In genomic region chr5:82421119-82421518, GRCh38 we compare ENCODE assay signal across 13 cellular contexts.
A peak's percentile ranks its signal among the peaks of the same experiment; 100 is the strongest.
DNase-seq lines count a peak whose midpoint lies in the region; ATAC-seq and TF ChIP-seq lines count a peak whose summit lies in the region.
"Had no signal": no experiment of that assay in that cellular context is flagged by ENCODE, and none has a peak within 500 bp of the region (broad histone marks: within the 10 kb centered on the region; RNA-seq: fewer than 3 reads in every experiment).

No MANE protein-coding gene starts in this region.

- no peak overlapping the region for H3K4me3 ChIP-seq in RWPE2 (ENCODE audit: severe bottlenecking)
- H3K4me3 ChIP-seq in epithelial cell of proximal tubule (ENCODE audit: low read depth, low read length), result no peak overlapping the region
- no peak overlapping the region for H3K4me3 ChIP-seq in hepatocyte

- H3K27ac ChIP-seq in RWPE2 (ENCODE audit: poor library complexity, severe bottlenecking), result peak overlapping the region; percentile 66
- no peak overlapping the region for H3K27ac ChIP-seq in hepatocyte

- H3K4me1 ChIP-seq in RWPE2 (ENCODE audit: insufficient read depth, poor library complexity, severe bottlenecking) (peaks cover 25% of the 10 kb centered on the region), hepatocyte (ENCODE audit: insufficient read depth) (peaks cover 15% of the 10 kb centered on the region)

- H3K9me2 ChIP-seq in hepatocyte (replicated peaks; ENCODE audit: insufficient read depth), result no peaks in the 10 kb centered on the region

- 88% methylated on average over 3 of the region's 3 CpGs for WGBS in hepatocyte (ENCODE audit: low lambda C conversion rate, missing lambda C conversion rate)

- TF ChIP-seq CTCF in RWPE2 (IDR thresholded peaks at IDR 0.05; ENCODE audit: poor library complexity, severe bottlenecking), result peak; percentile 90
- peak; percentile 23 for TF ChIP-seq CTCF in epithelial cell of proximal tubule (conservative IDR thresholded peaks at IDR 0.05; ENCODE audit: low read depth, low read length)
- no peak for TF ChIP-seq CTCF in hepatocyte (IDR thresholded peaks at IDR 0.05; ENCODE audit: poor library complexity)

- H2AFZ ChIP-seq in hepatocyte, result no peak overlapping the region

- H3K9me3 ChIP-seq in RWPE2 (ENCODE audit: severe bottlenecking) (no peaks in the 10 kb centered on the region), hepatocyte (ENCODE audit: low read depth) (no peaks in the 10 kb centered on the region)

- no peaks in the 10 kb centered on the region for H3K79me2 ChIP-seq in hepatocyte

- no peaks in the 10 kb centered on the region for H3K27me3 ChIP-seq in RWPE2 (ENCODE audit: insufficient read depth, poor library complexity, severe bottlenecking)
- no peaks in the 10 kb centered on the region for H3K27me3 ChIP-seq in hepatocyte

- H4K20me1 ChIP-seq in hepatocyte (ENCODE audit: insufficient read depth, poor library complexity, severe bottlenecking), result no peaks in the 10 kb centered on the region

- DNase-seq in H4 (ENCODE audit: low spot score) (peak; percentile 23), RWPE2 (ENCODE audit: low spot score) (peak; percentile 71), epithelial cell of proximal tubule (ENCODE audit: low read depth) (peak; percentile 60), renal cortical epithelial cell (ENCODE audit: low read depth) (peak; percentile 96), hepatocyte (ENCODE audit: low spot score) (no peak), NCI-H2171 (lab: John Stamatoyannopoulos, UW) (no peak), DMS153 treated with DMSO at 0.1 percent for 48 hours (lab: John Stamatoyannopoulos, UW; ENCODE audit: unreplicated experiment) (no peak), NCI-H128 (lab: John Stamatoyannopoulos, UW; ENCODE audit: unreplicated experiment) (no peak)
- DNase-seq: activated CD8-positive, alpha-beta memory T cell treated with anti-CD3 and anti-CD28 coated beads, Interleukin-2, amount 50 U/mL, for 4 hours; DMS79; hippocampal formation; NCI-H524 treated with DMSO at 0.1 percent for 48 hours had no signal

- H3K36me3 ChIP-seq in RWPE2 (ENCODE audit: low read depth), result no peaks in the 10 kb centered on the region
- H3K36me3 ChIP-seq in hepatocyte (replicated peaks; ENCODE audit: insufficient read depth, low read depth), result no peaks in the 10 kb centered on the region

- ATAC-seq in RWPE2 (ENCODE audit: low read depth), result peak; percentile 98
- ATAC-seq: stimulated activated memory B cell treated with anti-CD40 and anti-IgM and Interleukin-4, amounts not matched to agents 10 μg/mL and 1 μg/mL and 100 μg/mL, for 72 hours had no signal

- H3K4me2 ChIP-seq in hepatocyte, result no peak overlapping the region

Comparison
In these comparisons a context has a peak if more than half of its experiments do, and no peak if none do; other contexts are left out.
1. DNase-seq: peak in H4 (single experiment), RWPE2 (single experiment), epithelial cell of proximal tubule (single experiment) and renal cortical epithelial cell (single experiment); none in hepatocyte (single experiment), NCI-H2171 (single experiment), DMS153 treated with DMSO at 0.1 percent for 48 hours (single experiment) and NCI-H128 (single experiment).